ENCODE assay signal across 33 cellular contexts in the genomic region with DNA sequence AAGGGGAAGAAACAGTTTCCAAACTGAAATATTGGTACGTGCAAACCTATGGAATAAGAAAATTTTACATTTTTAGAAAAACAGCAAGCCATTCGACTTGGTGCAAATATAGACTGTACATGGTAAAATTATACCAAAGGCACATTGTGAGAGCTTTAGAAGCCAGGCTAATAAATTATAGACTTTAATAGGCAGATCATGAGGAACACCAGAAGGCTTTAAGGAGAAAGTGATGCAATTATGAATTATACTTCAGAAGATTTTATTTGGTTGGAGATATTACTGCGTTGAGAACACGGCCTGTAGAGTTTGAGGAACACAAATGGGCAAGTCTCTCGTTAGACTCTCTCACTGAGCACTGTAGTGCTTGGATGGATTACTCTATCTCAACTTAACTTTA.
"Had no signal": no experiment of that assay in that cellular context is flagged by ENCODE, and none has a peak within 500 bp of the region (broad histone marks: within the 10 kb centered on the region; RNA-seq: fewer than 3 reads in every experiment).

No MANE protein-coding gene starts in this region.

- FAIRE-seq: endometrium, endothelial cell of umbilical vein had no signal

- ATAC-seq: activated CD4-positive, CD25-positive, alpha-beta regulatory T cell treated with anti-CD3 and anti-CD28 coated beads, Interleukin-2, amount 50 U/mL, for 24 hours; activated CD8-positive, alpha-beta T cell treated with anti-CD3 and anti-CD28 coated beads for 36 hours; activated T-cell treated with anti-CD3 and anti-CD28 coated beads, Interleukin-2, amount 50 U/mL, for 4 hours; activated T-helper 17 cell treated with anti-CD3 and anti-CD28 coated beads, Interleukin-2, amount 50 U/mL, for 72 hours; gastroesophageal sphincter; T-helper 17 cell had no signal

- H3K36me3 Mint-ChIP-seq: activated naive CD8-positive, alpha-beta T cell; brain had no signal

- H3K36me3 ChIP-seq: adrenal gland, ascending aorta, breast epithelium, cardiac muscle cell, colonic mucosa, esophagus squamous epithelium, gastroesophageal sphincter, WERI-Rb-1 had no signal

- H3K27me3 ChIP-seq: adrenal gland, ascending aorta, breast epithelium, cardiac muscle cell, colonic mucosa, esophagus squamous epithelium, gastroesophageal sphincter had no signal

- H3K4me1 Mint-ChIP-seq: activated B cell treated with CpG ODN at 0.5 μM for 24 hours; activated T-helper 17 cell treated with anti-CD3 and anti-CD28 coated beads, Interleukin-2, amount 50 U/mL, for 72 hours; T-helper 17 cell had no signal

- DNase-seq: activated B cell treated with CpG ODN at 0.5 μM for 24 hours; activated CD4-positive, alpha-beta T cell treated with anti-CD3 and anti-CD28 coated beads for 48 hours; activated CD4-positive, alpha-beta T cell treated with anti-CD3 and anti-CD28 coated beads, Interleukin-2, amount 50 U/mL, for 1 hour; activated CD4-positive, alpha-beta T cell treated with anti-CD3 and anti-CD28 coated beads, Interleukin-2, amount 50 U/mL, for 48 hours; activated CD8-positive, alpha-beta memory T cell treated with anti-CD3 and anti-CD28 coated beads for 24 hours; activated CD8-positive, alpha-beta T cell treated with anti-CD3 and anti-CD28 coated beads for 36 hours; activated effector memory CD4-positive, alpha-beta T cell treated with Interleukin-2 at 50 U/mL for 16 hours; activated gamma-delta T cell treated with Interleukin-2 at 50 U/mL for 16 hours; activated naive CD4-positive, alpha-beta T cell treated with anti-CD3 and anti-CD28 coated beads, Interleukin-2, amount 50 U/mL, for 16 hours; activated naive CD4-positive, alpha-beta T cell treated with Interleukin-2 at 50 U/mL for 16 hours; activated T-cell treated with anti-CD3 and anti-CD28 coated beads, Interleukin-2, amount 50 U/mL, for 4 hours; adrenal gland; central memory CD4-positive, alpha-beta T cell; cerebellar nuclear complex; colonic mucosa; effector CD8-positive, alpha-beta T cell; esophagus squamous epithelium; T-helper 1 cell; T-helper 17 cell; T1000; WERI-Rb-1 had no signal

- H3K4me3 Mint-ChIP-seq: activated B cell treated with CpG ODN at 0.5 μM for 24 hours; activated CD8-positive, alpha-beta T cell treated with anti-CD3 and anti-CD28 coated beads for 36 hours; activated naive CD8-positive, alpha-beta T cell; activated T-cell treated with anti-CD3 and anti-CD28 coated beads, Interleukin-2, amount 50 U/mL, for 4 hours; activated T-helper 17 cell treated with anti-CD3 and anti-CD28 coated beads, Interleukin-2, amount 50 U/mL, for 72 hours; brain; T-helper 17 cell; T-helper 2 cell treated with Interferon-gamma antibody and Interleukin-4, amounts not matched to agents 5 μg/mL and 100 μg/mL, for 36 hours had no signal

- H3K9me3 ChIP-seq: adrenal gland, ascending aorta, breast epithelium, colonic mucosa, esophagus squamous epithelium, gastroesophageal sphincter had no signal

- H3K27ac ChIP-seq: adrenal gland, ascending aorta, breast epithelium, cardiac muscle cell, colonic mucosa, epithelial cell of prostate, gastroesophageal sphincter, WERI-Rb-1 had no signal

- H3K4me3 ChIP-seq: adrenal gland, ascending aorta, breast epithelium, cardiac muscle cell, colonic mucosa, esophagus squamous epithelium, gastroesophageal sphincter had no signal

- H3K27me3 Mint-ChIP-seq: activated B cell treated with CpG ODN at 0.5 μM for 24 hours; activated CD8-positive, alpha-beta T cell treated with anti-CD3 and anti-CD28 coated beads for 36 hours; activated naive CD8-positive, alpha-beta T cell; activated T-helper 17 cell treated with anti-CD3 and anti-CD28 coated beads, Interleukin-2, amount 50 U/mL, for 72 hours; brain; T-helper 17 cell had no signal

- H3K9me3 Mint-ChIP-seq: activated B cell treated with CpG ODN at 0.5 μM for 24 hours; activated CD8-positive, alpha-beta T cell treated with anti-CD3 and anti-CD28 coated beads for 36 hours; T-helper 2 cell treated with Interferon-gamma antibody and Interleukin-4, amounts not matched to agents 5 μg/mL and 100 μg/mL, for 36 hours had no signal

- H3K27ac Mint-ChIP-seq: activated B cell treated with CpG ODN at 0.5 μM for 24 hours; activated CD8-positive, alpha-beta T cell treated with anti-CD3 and anti-CD28 coated beads for 36 hours; activated naive CD8-positive, alpha-beta T cell; activated T-helper 17 cell treated with anti-CD3 and anti-CD28 coated beads, Interleukin-2, amount 50 U/mL, for 72 hours; brain; T-helper 17 cell; T-helper 2 cell treated with Interferon-gamma antibody and Interleukin-4, amounts not matched to agents 5 μg/mL and 100 μg/mL, for 36 hours had no signal

- H3K4me1 ChIP-seq: adrenal gland, ascending aorta, breast epithelium, colonic mucosa had no signal
